Comparison of ENCODE assay signal across 14 cellular contexts in the genomic region with DNA sequence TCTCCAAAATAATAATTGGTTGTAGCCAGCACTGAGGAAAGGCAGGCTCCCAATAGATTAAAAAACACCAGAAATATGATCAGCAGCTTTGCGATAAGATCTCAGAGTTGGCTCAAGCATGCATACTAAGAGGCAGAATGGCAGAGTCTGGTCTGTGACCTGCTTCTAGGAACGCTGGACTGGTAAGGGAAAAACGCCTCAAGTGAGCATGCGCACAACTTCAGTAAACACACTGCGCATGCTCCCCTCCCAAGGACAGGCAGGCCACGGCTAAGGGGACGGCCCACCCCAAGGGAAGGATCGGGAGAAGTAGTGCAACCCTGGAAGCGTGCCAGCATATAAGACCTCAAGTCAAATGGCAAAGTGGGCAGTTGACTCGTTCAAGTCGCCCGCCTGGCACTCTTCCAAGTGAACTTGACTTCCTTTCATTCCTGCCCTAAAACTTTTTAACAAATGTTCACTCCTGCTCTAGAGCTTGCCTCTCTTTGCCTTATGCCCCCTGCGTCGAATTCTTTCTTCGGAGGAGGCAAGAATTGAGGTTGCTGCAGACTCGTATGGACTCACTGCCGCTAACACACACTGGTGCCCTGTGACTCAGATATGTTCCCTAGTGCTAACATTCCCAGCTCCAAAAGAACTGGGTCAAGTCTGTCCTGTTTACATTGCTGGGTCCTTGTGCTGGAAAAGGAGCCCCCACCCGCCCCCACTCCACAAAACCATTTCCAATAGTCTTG. TPM values are rescaled to one million over a fixed set of nuclear protein-coding genes. Genes with fewer than 3 reads are reported as not detected.
DNase-seq lines count a peak whose midpoint lies in the region; ATAC-seq and TF ChIP-seq lines count a peak whose summit lies in the region.
"Had no signal": no experiment of that assay in that cellular context is flagged by ENCODE, and none has a peak within 500 bp of the region (broad histone marks: within the 10 kb centered on the region; RNA-seq: fewer than 3 reads in every experiment).

No MANE protein-coding gene starts in this region.

- peak overlapping the region; percentile 70 for H2AFZ ChIP-seq in PC-9
- H2AFZ ChIP-seq in hepatocyte = no peak overlapping the region

- DNase-seq in cardiac muscle cell (ENCODE audit: low read depth in 1 of 2, low spot score in 1 of 2) (no peak), left ventricle myocardium superior (no peak), PC-9 (peak; percentile 91 to 93), hepatocyte (ENCODE audit: low spot score) (peak; percentile 39), LoVo (ENCODE audit: low spot score) (no peak), GF-D8 (lab: John Stamatoyannopoulos, UW) (no peak), endothelial cell (ENCODE audit: low spot score) (no peak)
- no peak for DNase-seq in activated naive CD8-positive, alpha-beta T cell treated with anti-CD3 and anti-CD28 coated beads for 36 hours
- DNase-seq: cerebellar nuclear complex; NCI-H1694 treated with DMSO at 0.1 percent for 48 hours; ovary; stimulated activated CD4-positive, alpha-beta T cell treated with anti-CD3 and anti-CD28 coated beads, Interleukin-2, amount 100 ng/mL, for 48 hours had no signal

- H3K27me3 Mint-ChIP-seq in activated naive CD8-positive, alpha-beta T cell treated with anti-CD3 and anti-CD28 coated beads for 36 hours = no peaks in the 10 kb centered on the region
- H3K27me3 Mint-ChIP-seq in endothelial cell (ENCODE audit: unreplicated experiment) = peaks cover 8% of the 10 kb centered on the region

- WGBS in hepatocyte (ENCODE audit: low lambda C conversion rate, missing lambda C conversion rate) = 79% methylated on average over 17 of the region's 18 CpGs

- H3K36me3 ChIP-seq in cardiac muscle cell = no peaks in the 10 kb centered on the region
- H3K36me3 ChIP-seq in PC-9 (ENCODE audit: low read depth) = no peaks in the 10 kb centered on the region
- no peaks in the 10 kb centered on the region for H3K36me3 ChIP-seq in hepatocyte (replicated peaks; ENCODE audit: insufficient read depth, low read depth)
- H3K36me3 ChIP-seq: ovary had no signal

- H3K4me3 Mint-ChIP-seq in activated naive CD8-positive, alpha-beta T cell treated with anti-CD3 and anti-CD28 coated beads for 36 hours = no peak overlapping the region
- no peak overlapping the region for H3K4me3 Mint-ChIP-seq in endothelial cell (ENCODE audit: unreplicated experiment)

- H3K27ac Mint-ChIP-seq in activated naive CD8-positive, alpha-beta T cell treated with anti-CD3 and anti-CD28 coated beads for 36 hours = no peak overlapping the region
- H3K27ac Mint-ChIP-seq in endothelial cell (ENCODE audit: unreplicated experiment) = no peak overlapping the region

- intact Hi-C loops in left ventricle myocardium superior (cut with micrococcal nuclease) = no loop called here
- intact Hi-C loops in PC-9 (cut with micrococcal nuclease; ENCODE audit: unreplicated experiment) = no loop called here

- BruUV-seq in PC-9 (replicated peaks; lab: Mats Ljungman, UMichigan) = no TSS peak

- no peaks in the 10 kb centered on the region for H3K9me2 ChIP-seq in PC-9 (ENCODE audit: insufficient read depth)
- H3K9me2 ChIP-seq in hepatocyte (replicated peaks; ENCODE audit: insufficient read depth) = no peaks in the 10 kb centered on the region

- H3K36me3 Mint-ChIP-seq in activated naive CD8-positive, alpha-beta T cell treated with anti-CD3 and anti-CD28 coated beads for 36 hours = no peaks in the 10 kb centered on the region
- H3K36me3 Mint-ChIP-seq in endothelial cell (ENCODE audit: low read depth, unreplicated experiment) = no peaks in the 10 kb centered on the region

- ATAC-seq in left ventricle myocardium superior = no peak
- ATAC-seq: left lobe of liver had no signal

- no peaks in the 10 kb centered on the region for H3K79me2 ChIP-seq in PC-9 (ENCODE audit: low read depth)
- H3K79me2 ChIP-seq in hepatocyte = no peaks in the 10 kb centered on the region

- H3K9me3 ChIP-seq in cardiac muscle cell (ENCODE audit: low read depth) = no peaks in the 10 kb centered on the region
- H3K9me3 ChIP-seq in PC-9 (ENCODE audit: insufficient read depth, low read depth) = no peaks in the 10 kb centered on the region
- H3K9me3 ChIP-seq in hepatocyte (ENCODE audit: low read depth) = no peaks in the 10 kb centered on the region
- H3K9me3 ChIP-seq: ovary had no signal

- H3F3A ChIP-seq in PC-9 (ENCODE audit: insufficient read depth, low read depth) = 0 out of 2 replicates have a peak, but pooled peaks cover 5% of the 10 kb centered on the region

- no peaks in the 10 kb centered on the region for H3K27me3 ChIP-seq in cardiac muscle cell
- no peaks in the 10 kb centered on the region for H3K27me3 ChIP-seq in PC-9 (ENCODE audit: insufficient read depth, low read depth)
- no peaks in the 10 kb centered on the region for H3K27me3 ChIP-seq in hepatocyte
- H3K27me3 ChIP-seq: ovary had no signal

- H3K27ac ChIP-seq in cardiac muscle cell (peak overlapping the region; percentile 45), PC-9 (peak overlapping the region; percentile 52; the same call in 1 of the 2 replicates), hepatocyte (peak overlapping the region; percentile 7)
- H3K27ac ChIP-seq: ovary had no signal

- no peak overlapping the region for H3K4me3 ChIP-seq in cardiac muscle cell
- H3K4me3 ChIP-seq in PC-9 = peak overlapping the region; percentile 47; the same call in 1 of the 2 replicates
- no peak overlapping the region for H3K4me3 ChIP-seq in hepatocyte
- H3K4me3 ChIP-seq: ovary had no signal

- peaks cover 8% of the 10 kb centered on the region for H3K4me1 ChIP-seq in cardiac muscle cell (ENCODE audit: low read depth)
- peaks cover 19% of the 10 kb centered on the region for H3K4me1 ChIP-seq in PC-9 (replicated peaks; ENCODE audit: insufficient read depth)
- H3K4me1 ChIP-seq in hepatocyte (ENCODE audit: insufficient read depth) = peaks cover 25% of the 10 kb centered on the region

- peaks cover 13% of the 10 kb centered on the region for H3K4me1 Mint-ChIP-seq in activated naive CD8-positive, alpha-beta T cell treated with anti-CD3 and anti-CD28 coated beads for 36 hours
- H3K4me1 Mint-ChIP-seq in endothelial cell (ENCODE audit: unreplicated experiment) = no peaks in the 10 kb centered on the region

- CTCF ChIA-PET in PC-9 (lab: Charles Lee) = interaction anchor here (0.7 kb wide), 1 partner anchor 25 kb away, joined by 3 read pairs; no protein-coding TSS in a partner anchor

- TF ChIP-seq CTCF in cardiac muscle cell (IDR thresholded peaks at IDR 0.05; ENCODE audit: low read depth, low read length) (no peak), PC-9 (conservative IDR thresholded peaks at IDR 0.05) (no peak), hepatocyte (IDR thresholded peaks at IDR 0.05; ENCODE audit: poor library complexity) (no peak), endothelial cell (IDR thresholded peaks at IDR 0.05; ENCODE audit: unreplicated experiment) (no peak)

- H3K4me2 ChIP-seq in PC-9 (peak overlapping the region; percentile 73), hepatocyte (no peak overlapping the region)

- POLR2A ChIA-PET in PC-9 (lab: Charles Lee; ENCODE audit: unreplicated experiment) = interaction anchor here (0.6 kb wide), 1 partner anchor 47 kb away, joined by 8 read pairs; no protein-coding TSS in a partner anchor

- no peaks in the 10 kb centered on the region for H3K9me3 Mint-ChIP-seq in activated naive CD8-positive, alpha-beta T cell treated with anti-CD3 and anti-CD28 coated beads for 36 hours
- H3K9me3 Mint-ChIP-seq in endothelial cell (ENCODE audit: unreplicated experiment) = no peaks in the 10 kb centered on the region

- H4K20me1 ChIP-seq in PC-9 (ENCODE audit: insufficient read depth) (no peaks in the 10 kb centered on the region), hepatocyte (ENCODE audit: insufficient read depth, poor library complexity, severe bottlenecking) (no peaks in the 10 kb centered on the region)

RNA-seq across cellular contexts. Expression of a gene that starts 22.4 kb away (rescaled TPM):
- total RNA-seq in cardiac muscle cell = not detected in 2 replicates
- not detected in 2 replicates for polyA plus RNA-seq in cardiac muscle cell
- total RNA-seq in left ventricle myocardium superior = not detected
- not detected in 2 replicates for total RNA-seq in PC-9 (2021)
- total RNA-seq in hepatocyte = not detected in 2 replicates
- not detected in 2 replicates for polyA plus RNA-seq in hepatocyte
- total RNA-seq in activated naive CD8-positive, alpha-beta T cell treated with anti-CD3 and anti-CD28 coated beads for 36 hours = not detected
- total RNA-seq in endothelial cell (ENCODE audit: unreplicated experiment) = not detected
- total RNA-seq: left lobe of liver, ovary had no signal
- polyA plus RNA-seq: AG04450, ovary had no signal

RNA-seq across cellular contexts. Expression of a gene that starts 27.3 kb away (rescaled TPM):
- total RNA-seq in cardiac muscle cell = 0.42 TPM in 1 of 2 replicates, not detected in the other
- polyA plus RNA-seq in cardiac muscle cell = not detected in 2 replicates
- total RNA-seq in left ventricle myocardium superior = not detected
- not detected in 2 replicates for total RNA-seq in PC-9 (2021)
- not detected in 2 replicates for total RNA-seq in hepatocyte
- polyA plus RNA-seq in hepatocyte = not detected in 2 replicates
- not detected for total RNA-seq in activated naive CD8-positive, alpha-beta T cell treated with anti-CD3 and anti-CD28 coated beads for 36 hours
- not detected for total RNA-seq in endothelial cell (ENCODE audit: unreplicated experiment)
- total RNA-seq: left lobe of liver, ovary had no signal
- polyA plus RNA-seq: AG04450, ovary had no signal

RNA-seq across cellular contexts. Expression of a gene that starts 30.1 kb away (rescaled TPM):
- total RNA-seq in cardiac muscle cell (not detected in 2 replicates), left ventricle myocardium superior (not detected), PC-9 (2021) (not detected in 2 replicates), hepatocyte (not detected in 2 replicates), endothelial cell (ENCODE audit: unreplicated experiment) (not detected)
- polyA plus RNA-seq in cardiac muscle cell (not detected in 2 replicates), hepatocyte (not detected in 2 replicates)
- not detected for total RNA-seq in activated naive CD8-positive, alpha-beta T cell treated with anti-CD3 and anti-CD28 coated beads for 36 hours
- total RNA-seq: left lobe of liver, ovary had no signal
- polyA plus RNA-seq: AG04450, ovary had no signal

RNA-seq across cellular contexts. Expression of a gene that starts 34.4 kb away (rescaled TPM):
- not detected in 2 replicates for total RNA-seq in cardiac muscle cell
- not detected in 2 replicates for polyA plus RNA-seq in cardiac muscle cell
- total RNA-seq in left ventricle myocardium superior = not detected
- total RNA-seq in PC-9 (2021) = not detected in 2 replicates
- total RNA-seq in hepatocyte = not detected in 2 replicates
- not detected in 2 replicates for polyA plus RNA-seq in hepatocyte
- not detected for total RNA-seq in activated naive CD8-positive, alpha-beta T cell treated with anti-CD3 and anti-CD28 coated beads for 36 hours
- total RNA-seq in endothelial cell (ENCODE audit: unreplicated experiment) = not detected
- total RNA-seq: left lobe of liver, ovary had no signal
- polyA plus RNA-seq: AG04450, ovary had no signal

RNA-seq across cellular contexts. Expression of a gene that starts 41.7 kb away (rescaled TPM):
- total RNA-seq in cardiac muscle cell = 15.7 and 21.0 TPM in 2 replicates
- polyA plus RNA-seq in cardiac muscle cell = 39.8 and 45.3 TPM in 2 replicates
- 0.45 TPM for total RNA-seq in left ventricle myocardium superior
- 29.0 and 38.0 TPM in 2 replicates for total RNA-seq in PC-9 (2021)
- 6.7 and 9.8 TPM in 2 replicates for total RNA-seq in hepatocyte
- polyA plus RNA-seq in hepatocyte = 11.4 and 16.1 TPM in 2 replicates
- total RNA-seq in activated naive CD8-positive, alpha-beta T cell treated with anti-CD3 and anti-CD28 coated beads for 36 hours = 10 to 100 TPM; 50.1 to 56.1 TPM
- total RNA-seq in endothelial cell (ENCODE audit: unreplicated experiment) = 10.5 TPM

Comparison
In these comparisons a context has a peak if more than half of its experiments do, and no peak if none do; other contexts are left out.
1. DNase-seq: peak in PC-9 (2 of 2) and hepatocyte (single experiment); none in cardiac muscle cell (0 of 2), left ventricle myocardium superior (single experiment), activated naive CD8-positive, alpha-beta T cell treated with anti-CD3 and anti-CD28 coated beads for 36 hours (single experiment), LoVo (single experiment), GF-D8 (single experiment) and endothelial cell (single experiment).
2. Peak in every context shown above with its lines, with median percentiles within 50 percentile points of each other: H3K27ac ChIP-seq.